In the genomic region with DNA sequence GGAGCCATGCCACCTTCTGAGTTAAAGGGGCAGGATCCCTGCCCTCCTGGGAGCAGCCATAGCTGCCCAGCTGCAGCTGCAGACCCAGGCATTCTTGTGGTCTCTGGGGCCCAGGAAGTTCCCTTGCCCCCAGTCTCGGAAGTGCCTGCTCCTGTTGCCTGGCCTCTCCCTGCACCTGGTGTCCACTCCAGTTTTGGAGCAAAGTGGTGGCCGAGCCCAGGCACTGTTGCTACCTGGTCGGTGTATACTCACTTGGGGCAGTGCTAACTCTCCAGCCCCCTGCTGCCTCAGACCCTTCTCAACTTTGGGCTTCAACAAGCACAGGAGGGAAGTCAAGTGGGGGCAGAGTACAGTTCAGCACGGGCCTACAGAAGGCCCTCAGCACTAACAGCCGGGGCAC, we compare ENCODE assay signal across 16 cellular contexts.
A peak's percentile ranks its signal among the peaks of the same experiment; 100 is the strongest.
DNase-seq lines count a peak whose midpoint lies in the region; ATAC-seq lines count a peak whose summit lies in the region.
"Had no signal": no experiment of that assay in that cellular context is flagged by ENCODE, and none has a peak within 500 bp of the region (broad histone marks: within the 10 kb centered on the region; RNA-seq: fewer than 3 reads in every experiment).

No MANE protein-coding gene starts in this region.

- H4K8ac ChIP-seq in neuronal stem cell (ENCODE audit: low read depth, low read length) = no peak overlapping the region

- H2BK5ac ChIP-seq in neuronal stem cell (ENCODE audit: low read length) = no peak overlapping the region

- no peak overlapping the region for H2BK12ac ChIP-seq in neuronal stem cell (ENCODE audit: low read length)

- no peak overlapping the region for H3K14ac ChIP-seq in neuronal stem cell (ENCODE audit: low read length)

- H3K79me1 ChIP-seq in neuronal stem cell (ENCODE audit: low read depth, low read length) = peaks cover 2% of the 10 kb centered on the region

- peak; percentile 19 for ATAC-seq in central memory CD8-positive, alpha-beta T cell (replicated peaks; ENCODE audit: extremely low read depth, poor library complexity, severe bottlenecking)
- peak; percentile 11 for ATAC-seq in stimulated activated effector memory CD8-positive, alpha-beta T cell treated with anti-CD3 and anti-CD28 coated beads, Interleukin-12 subunit alpha, Interleukin-12 subunit beta, amount 100 ng/mL, for 72 hours
- ATAC-seq: A549 had no signal

- H4K91ac ChIP-seq in neuronal stem cell (ENCODE audit: low read depth, low read length, poor library complexity) = no peak overlapping the region

- no peak overlapping the region for H3K4me3 Mint-ChIP-seq in central memory CD8-positive, alpha-beta T cell
- H3K4me3 Mint-ChIP-seq in stimulated activated effector memory CD8-positive, alpha-beta T cell treated with anti-CD3 and anti-CD28 coated beads, Interleukin-12 subunit alpha, Interleukin-12 subunit beta, amount 100 ng/mL, for 72 hours = no peak overlapping the region
- H3K4me3 Mint-ChIP-seq: CD4-positive, alpha-beta memory T cell; HFFc6 had no signal

- H3K18ac ChIP-seq in neuronal stem cell (ENCODE audit: low read length) = peak overlapping the region; percentile 21

- peaks cover 9 to 12% of the 10 kb centered on the region in 2 donors for H3K9me3 ChIP-seq in neuronal stem cell (replicated peaks in 1 of 2; ENCODE audit: control insufficient read depth in 2 of 2, insufficient read depth in 1 of 2, low read depth in 1 of 2, low read length in 2 of 2)
- H3K9me3 ChIP-seq: A549, Caco-2, HAP-1 had no signal

- in situ Hi-C loops in ACHN (cut with HindIII; ENCODE audit: low pct_ligation_motif_present, low pct_unique_long_range_greater_than_20kb, low sequenced_read_pairs) = no loop called here

- H2BK15ac ChIP-seq in neuronal stem cell (ENCODE audit: low read length) = no peak overlapping the region

- H3K4me3 ChIP-seq in neuronal stem cell (ENCODE audit: low read length in 2 of 2) = no peak overlapping the region
- H3K4me3 ChIP-seq: A549, HAP-1 had no signal

- H3K27ac ChIP-seq in neuronal stem cell (replicated peaks; ENCODE audit: low read length) = no peak overlapping the region
- H3K27ac ChIP-seq: A549 had no signal

- no peaks in the 10 kb centered on the region for H3K4me1 Mint-ChIP-seq in central memory CD8-positive, alpha-beta T cell
- H3K4me1 Mint-ChIP-seq in stimulated activated effector memory CD8-positive, alpha-beta T cell treated with anti-CD3 and anti-CD28 coated beads, Interleukin-12 subunit alpha, Interleukin-12 subunit beta, amount 100 ng/mL, for 72 hours = no peaks in the 10 kb centered on the region
- H3K4me1 Mint-ChIP-seq: CD4-positive, alpha-beta memory T cell had no signal

- no CpG with 5 or more reads among the region's 5 CpGs for WGBS in neuronal stem cell (ENCODE audit: extremely low coverage in 2 of 2, insufficient read length in 2 of 2, insufficient replicate concordance in 1 of 2), 2 donors

- no peaks in the 10 kb centered on the region for H3K36me3 Mint-ChIP-seq in central memory CD8-positive, alpha-beta T cell (ENCODE audit: insufficient read depth)
- no peaks in the 10 kb centered on the region for H3K36me3 Mint-ChIP-seq in stimulated activated effector memory CD8-positive, alpha-beta T cell treated with anti-CD3 and anti-CD28 coated beads, Interleukin-12 subunit alpha, Interleukin-12 subunit beta, amount 100 ng/mL, for 72 hours
- H3K36me3 Mint-ChIP-seq: CD4-positive, alpha-beta memory T cell had no signal

- H2AFZ ChIP-seq in neuronal stem cell (ENCODE audit: low read length) = no peak overlapping the region

- no peaks in the 10 kb centered on the region for H3K27me3 ChIP-seq in neuronal stem cell (ENCODE audit: control insufficient read depth in 3 of 3, insufficient read depth in 3 of 3, low read depth in 1 of 3, low read length in 3 of 3)

- no peak overlapping the region for H3K4me2 ChIP-seq in neuronal stem cell (ENCODE audit: insufficient read depth, low read length, poor library complexity, severe bottlenecking)
- H3K4me2 ChIP-seq: A549 had no signal

- H3K27me3 Mint-ChIP-seq in central memory CD8-positive, alpha-beta T cell = no peaks in the 10 kb centered on the region
- H3K27me3 Mint-ChIP-seq: CD4-positive, alpha-beta memory T cell had no signal

- H3K4ac ChIP-seq in neuronal stem cell (ENCODE audit: low read length) = no peak overlapping the region

- H3K9ac ChIP-seq in neuronal stem cell (ENCODE audit: low read depth, low read length, poor library complexity) = no peak overlapping the region

- peaks cover 16% of the 10 kb centered on the region for H3K9me3 Mint-ChIP-seq in central memory CD8-positive, alpha-beta T cell
- H3K9me3 Mint-ChIP-seq in stimulated activated effector memory CD8-positive, alpha-beta T cell treated with anti-CD3 and anti-CD28 coated beads, Interleukin-12 subunit alpha, Interleukin-12 subunit beta, amount 100 ng/mL, for 72 hours = peaks cover 20% of the 10 kb centered on the region

- H2AK5ac ChIP-seq in neuronal stem cell (ENCODE audit: low read depth, low read length) = no peak overlapping the region

- no peak overlapping the region for H3K27ac Mint-ChIP-seq in central memory CD8-positive, alpha-beta T cell (ENCODE audit: low read depth)
- H3K27ac Mint-ChIP-seq in stimulated activated effector memory CD8-positive, alpha-beta T cell treated with anti-CD3 and anti-CD28 coated beads, Interleukin-12 subunit alpha, Interleukin-12 subunit beta, amount 100 ng/mL, for 72 hours = no peak overlapping the region
- H3K27ac Mint-ChIP-seq: CD4-positive, alpha-beta memory T cell; HFFc6 had no signal

- H3K36me3 ChIP-seq in neuronal stem cell (replicated peaks in 1 of 2; ENCODE audit: control insufficient read depth in 2 of 2, insufficient read depth in 2 of 2, low read length in 2 of 2) = no peaks in the 10 kb centered on the region
- H3K36me3 ChIP-seq: HAP-1 had no signal

- no peak for DNase-seq in central memory CD8-positive, alpha-beta T cell (ENCODE audit: low spot score in 2 of 2)
- DNase-seq in neuronal stem cell (ENCODE audit: low spot score) (no peak), iPS-NIHi7 (ENCODE audit: extremely low spot score) (no peak), cortex of kidney (lab: John Stamatoyannopoulos, UW) (no peak), ACHN (no peak)
- DNase-seq in stimulated activated effector memory CD8-positive, alpha-beta T cell treated with anti-CD3 and anti-CD28 coated beads, Interleukin-12 subunit alpha, Interleukin-12 subunit beta, amount 100 ng/mL, for 72 hours (ENCODE audit: low spot score in 2 of 2) = no peak
- DNase-seq: 8988T; C1 segment of cervical spinal cord; Caco-2; CD4-positive, alpha-beta memory T cell; DMS153; DND-41; GOT3; HFFc6 had no signal

- H3K4me1 ChIP-seq in neuronal stem cell (ENCODE audit: control insufficient read depth in 2 of 2, insufficient read depth in 1 of 2, low read depth in 1 of 2, low read length in 2 of 2) = no peaks in the 10 kb centered on the region
- H3K4me1 ChIP-seq: A549, Caco-2, HAP-1 had no signal

- H3K23ac ChIP-seq in neuronal stem cell (ENCODE audit: low read depth, low read length, poor library complexity) = no peak overlapping the region

- H2BK120ac ChIP-seq in neuronal stem cell (ENCODE audit: low read depth, low read length) = no peak overlapping the region
